20 cellular contexts compared by ENCODE assay signal in genomic region chr2:225457462-225457861, GRCh38. TPM values are rescaled to one million over a fixed set of nuclear protein-coding genes. Genes with fewer than 3 reads are reported as not detected.
DNase-seq lines count a peak whose midpoint lies in the region; ATAC-seq, FAIRE-seq and TF ChIP-seq lines count a peak whose summit lies in the region.
"Had no signal": no experiment of that assay in that cellular context is flagged by ENCODE, and none has a peak within 500 bp of the region (broad histone marks: within the 10 kb centered on the region; RNA-seq: fewer than 3 reads in every experiment).

No MANE protein-coding gene starts in this region.

- H3K9me3 ChIP-seq in pancreas (no peaks in the 10 kb centered on the region), Caco-2 (no peaks in the 10 kb centered on the region), transverse colon (no peaks in the 10 kb centered on the region)

- TF ChIP-seq EP300 in transverse colon (IDR thresholded peaks at IDR 0.05; ENCODE audit: low read depth) = no peak

- no peak overlapping the region for H3K4me3 ChIP-seq in pancreas
- H3K4me3 ChIP-seq in Caco-2 (ENCODE audit: low read depth, low read length) = no peak overlapping the region
- H3K4me3 ChIP-seq in transverse colon = no peak overlapping the region
- H3K4me3 ChIP-seq: GM12878, SK-N-MC had no signal

- H3K4me3 Mint-ChIP-seq in Caco-2 (ENCODE audit: unreplicated experiment) = no peak overlapping the region
- H3K4me3 Mint-ChIP-seq: CD8-positive, alpha-beta T cell had no signal

- no TSS peak for BruUV-seq in Caco-2 (replicated peaks; lab: Mats Ljungman, UMichigan)

- no peak for TF ChIP-seq CTCF in pancreas (IDR thresholded peaks at IDR 0.05)
- no peak for TF ChIP-seq CTCF in Caco-2 (IDR thresholded peaks at IDR 0.05; ENCODE audit: insufficient read depth in 1 of 2, low read depth in 1 of 2, low read length in 1 of 2, severe bottlenecking in 1 of 2, unreplicated experiment in 1 of 2)
- no peak for TF ChIP-seq CTCF in transverse colon (IDR thresholded peaks at IDR 0.05)

- H3K27me3 ChIP-seq in pancreas (no peaks in the 10 kb centered on the region), Caco-2 (replicated peaks; ENCODE audit: control insufficient read depth, insufficient read depth, low read length) (no peaks in the 10 kb centered on the region), transverse colon (peaks cover 3% of the 10 kb centered on the region)

- H3K4me1 ChIP-seq in pancreas = peaks cover 0 to 9% (median 0%) of the 10 kb centered on the region in 3 donors
- H3K4me1 ChIP-seq in Caco-2 = no peaks in the 10 kb centered on the region
- H3K4me1 ChIP-seq in transverse colon = no peaks in the 10 kb centered on the region

- 16 to 17% methylated on average over 1 of the region's 1 CpG for WGBS in pancreas, 2 donors
- 19 to 33% methylated on average over 1 of the region's 1 CpG for WGBS in transverse colon (ENCODE audit: low coverage in 1 of 2), 2 donors

- H3K9me3 Mint-ChIP-seq in Caco-2 (ENCODE audit: unreplicated experiment) = no peaks in the 10 kb centered on the region
- H3K9me3 Mint-ChIP-seq: CD8-positive, alpha-beta T cell had no signal

- DNase-seq in DMS 273 (lab: John Stamatoyannopoulos, UW; ENCODE audit: unreplicated experiment) (peak; percentile 72), DMS 273 treated with DMSO at 0.1 percent for 48 hours (lab: John Stamatoyannopoulos, UW) (no peak), NCI-H2171 treated with DMSO at 0.1 percent for 48 hours (lab: John Stamatoyannopoulos, UW) (peak; percentile 32), cerebellar cortex (ENCODE audit: low spot score) (peak; percentile 6), pancreas (no peak), Caco-2 (no peak), OCI-M2 (lab: John Stamatoyannopoulos, UW; ENCODE audit: unreplicated experiment) (no peak), transverse colon (no peak)
- DNase-seq: CD8-positive, alpha-beta T cell; H7; MM.1S; NCI-H1105 had no signal

- ATAC-seq in pancreas = peak in 3 of 4 donors; percentile 54 to 67 (median 58)
- ATAC-seq: CD8-positive, alpha-beta T cell; GM12878; HepG2; Panc1; Right ventricle myocardium inferior had no signal

- H3K27me3 Mint-ChIP-seq in Caco-2 (ENCODE audit: insufficient read depth, unreplicated experiment) = no peaks in the 10 kb centered on the region

- no peak overlapping the region for H3K27ac Mint-ChIP-seq in Caco-2 (ENCODE audit: unreplicated experiment)
- H3K27ac Mint-ChIP-seq: CD8-positive, alpha-beta T cell had no signal

- intact Hi-C loops in pancreas (cut with DNase I) = no loop called here
- intact Hi-C loops in Caco-2 (cut with micrococcal nuclease; ENCODE audit: unreplicated experiment) = no loop called here
- intact Hi-C loops in transverse colon (cut with DNase I; ENCODE audit: low total_unique reads) = no loop called here

- no peak for FAIRE-seq in pancreas (lab: Jason Lieb, UNC)
- FAIRE-seq: GM12878, GM18507, HepG2 had no signal

- POLR2A ChIA-PET in Caco-2 (lab: Charles Lee) = no interaction called here

- no peaks in the 10 kb centered on the region for H3K36me3 Mint-ChIP-seq in Caco-2 (ENCODE audit: insufficient read depth, unreplicated experiment)
- H3K36me3 Mint-ChIP-seq: CD8-positive, alpha-beta T cell had no signal

- H3K4me1 Mint-ChIP-seq in Caco-2 (ENCODE audit: low read depth, unreplicated experiment) = no peaks in the 10 kb centered on the region

- TF ChIP-seq POLR2A in transverse colon (IDR thresholded peaks at IDR 0.05) = no peak

- no peaks in the 10 kb centered on the region for H3K36me3 ChIP-seq in pancreas
- H3K36me3 ChIP-seq in Caco-2 (ENCODE audit: control insufficient read depth, insufficient read depth, low read length) = no peaks in the 10 kb centered on the region
- H3K36me3 ChIP-seq in transverse colon = no peaks in the 10 kb centered on the region

- H3K27ac ChIP-seq in pancreas = no peak overlapping the region
- no peak overlapping the region for H3K27ac ChIP-seq in transverse colon
- H3K27ac ChIP-seq: 22Rv1, SK-N-MC had no signal

- in situ Hi-C loops in transverse colon (cut with MboI; ENCODE audit: low pct_ligation_motif_present in 1 of 4, low pct_unique_long_range_greater_than_20kb in 1 of 4, low sequenced_read_pairs in 3 of 4) = no loop called here

- CTCF ChIA-PET in Caco-2 (lab: Charles Lee) = no interaction called here

RNA-seq across cellular contexts. Expression of gene NYAP2, which starts 58.0 kb away (rescaled TPM):
- under 1 TPM in 5 of 6 donors, not detected in 1; 0.03 to 0.31 (median 0.12) TPM for total RNA-seq in pancreas
- polyA plus RNA-seq in pancreas = under 1 TPM; 0.04 to 0.07 TPM
- total RNA-seq in Caco-2 (2022) = 0.07 and 0.11 TPM in 2 replicates
- total RNA-seq in transverse colon = under 1 TPM in 1 of 4 donors, not detected in 3; 0.14 TPM
- total RNA-seq: CD8-positive, alpha-beta T cell; GM12878; H7; HepG2; Right ventricle myocardium inferior had no signal
- polyA plus RNA-seq: BJ, HepG2 had no signal

Comparison
In these comparisons a context has a peak if more than half of its experiments do, and no peak if none do; other contexts are left out.
1. DNase-seq: peak in DMS 273 (single experiment), NCI-H2171 treated with DMSO at 0.1 percent for 48 hours (single experiment) and cerebellar cortex (single experiment); none in DMS 273 treated with DMSO at 0.1 percent for 48 hours (single experiment), pancreas (0 of 6), Caco-2 (0 of 2), OCI-M2 (single experiment) and transverse colon (single experiment).